Comparison of ENCODE assay signal across 17 cellular contexts in the genomic region with DNA sequence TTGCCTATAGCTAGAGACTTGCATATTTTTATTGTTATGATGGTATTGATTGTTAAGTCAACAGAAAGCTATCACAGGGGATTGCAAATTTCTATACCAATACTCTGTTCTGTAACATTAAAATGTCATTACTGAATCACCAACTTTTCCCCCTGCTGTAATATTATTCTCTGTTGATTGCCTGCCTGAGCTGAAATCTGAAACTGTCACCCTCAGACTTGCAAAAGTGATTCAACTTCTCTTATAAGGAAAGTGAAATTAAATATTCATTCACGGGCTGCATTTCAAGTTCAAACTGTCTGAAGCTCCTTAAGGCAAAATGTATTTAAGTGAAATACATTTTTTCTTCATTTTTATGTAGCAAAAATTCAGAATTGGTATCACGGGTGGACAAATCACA.
DNase-seq lines count a peak whose midpoint lies in the region; ATAC-seq and TF ChIP-seq lines count a peak whose summit lies in the region.
"Had no signal": no experiment of that assay in that cellular context is flagged by ENCODE, and none has a peak within 500 bp of the region (broad histone marks: within the 10 kb centered on the region; RNA-seq: fewer than 3 reads in every experiment).

No MANE protein-coding gene starts in this region.

- TF ChIP-seq CTCF in neural cell (IDR thresholded peaks at IDR 0.05; ENCODE audit: poor library complexity, severe bottlenecking) (no peak), Peyer's patch (IDR thresholded peaks at IDR 0.05) (no peak)

- no peak overlapping the region for H3K9ac ChIP-seq in neural cell (ENCODE audit: low read length)

- H4K20me1 ChIP-seq in neural cell (ENCODE audit: insufficient read depth), result no peaks in the 10 kb centered on the region

- H3K4me3 ChIP-seq in neural cell (ENCODE audit: low read length), result no peak overlapping the region
- H3K4me3 ChIP-seq in Peyer's patch, result no peak overlapping the region

- no peak for TF ChIP-seq POLR2A in Peyer's patch (IDR thresholded peaks at IDR 0.05)

- H3F3A ChIP-seq in neural cell (ENCODE audit: insufficient read depth, low read length, poor library complexity, severe bottlenecking), result no peaks in the 10 kb centered on the region

- H3K9me2 ChIP-seq in neural cell (ENCODE audit: insufficient read depth, low read length), result no peaks in the 10 kb centered on the region

- no peak overlapping the region for H2AFZ ChIP-seq in neural cell (ENCODE audit: low read depth, low read length)

- H3K27ac ChIP-seq in neural cell (ENCODE audit: low read length) (no peak overlapping the region), Peyer's patch (no peak overlapping the region)
- H3K27ac ChIP-seq: C4-2B had no signal

- ATAC-seq in GM19025 (IDR thresholded peaks at IDR 0.05; ENCODE audit: low read depth, unreplicated experiment) (peak; percentile 59), HG02678 (IDR thresholded peaks at IDR 0.05; ENCODE audit: unreplicated experiment) (peak; percentile 66)
- ATAC-seq: left cardiac atrium; naive thymus-derived CD8-positive, alpha-beta T cell; right cardiac atrium had no signal

- no peak for TF ChIP-seq RAD21 in neural cell (conservative IDR thresholded peaks at IDR 0.05)

- no peak overlapping the region for H3K4me2 ChIP-seq in neural cell (ENCODE audit: low read length)

- no peaks in the 10 kb centered on the region for H3K79me2 ChIP-seq in neural cell (replicated peaks; ENCODE audit: insufficient read depth, low read length)

- peak; percentile 44 for DNase-seq in LHCN-M2 (ENCODE audit: low read depth)
- no peak for DNase-seq in KBM-7
- DNase-seq in hepatic stellate cell (ENCODE audit: low spot score), result no peak
- DNase-seq in Peyer's patch, result no peak
- DNase-seq: activated CD8-positive, alpha-beta memory T cell treated with anti-CD3 and anti-CD28 coated beads for 24 hours; activated naive CD4-positive, alpha-beta T cell treated with anti-CD3 and anti-CD28 coated beads, Interleukin-2, amount 50 U/mL, for 16 hours; DND-41; left cardiac atrium; naive thymus-derived CD8-positive, alpha-beta T cell; NCI-H1417; NCI-H524 treated with DMSO at 0.1 percent for 48 hours; right cardiac atrium; T1000 had no signal

- peak; percentile 31 for TF ChIP-seq EP300 in neural cell (conservative IDR thresholded peaks at IDR 0.05; ENCODE audit: poor library complexity, severe bottlenecking)

- H3K4me1 ChIP-seq in Peyer's patch, result no peaks in the 10 kb centered on the region

- H3K36me3 ChIP-seq in neural cell (ENCODE audit: insufficient read depth, low read length), result no peaks in the 10 kb centered on the region
- no peaks in the 10 kb centered on the region for H3K36me3 ChIP-seq in Peyer's patch

- in situ Hi-C loops in KBM-7 (cut with MboI; ENCODE audit: low pct_unique_long_range_greater_than_20kb, low sequenced_read_pairs), result no loop called here

- no peaks in the 10 kb centered on the region for H3K27me3 ChIP-seq in neural cell (ENCODE audit: insufficient read depth, low read depth, low read length)
- no peaks in the 10 kb centered on the region for H3K27me3 ChIP-seq in Peyer's patch

- H3K9me3 ChIP-seq in neural cell (ENCODE audit: low read length) (no peaks in the 10 kb centered on the region), Peyer's patch (peaks cover 0 to 6% (median 0%) of the 10 kb centered on the region in 4 donors)

TF ChIP-seq in neural cell, 6 proteins besides CTCF, POLR2A, EP300 and RAD21:
- TF ChIP-seq TAF1 (IDR thresholded peaks at IDR 0.05; ENCODE audit: low read depth) (no peak), SMC3 (conservative IDR thresholded peaks at IDR 0.05; ENCODE audit: poor library complexity) (no peak), MXI1 (conservative IDR thresholded peaks at IDR 0.05; ENCODE audit: poor library complexity, severe bottlenecking) (no peak), POLR2AphosphoS5 (IDR thresholded peaks at IDR 0.05) (no peak), REST (IDR thresholded peaks at IDR 0.05; ENCODE audit: borderline replicate concordance) (no peak), EZH2 (IDR thresholded peaks at IDR 0.05; ENCODE audit: borderline replicate concordance, insufficient read depth, low read length, poor library complexity, severe bottlenecking) (no peak)
